Comparison of ENCODE assay signal across 17 cellular contexts in the genomic region with DNA sequence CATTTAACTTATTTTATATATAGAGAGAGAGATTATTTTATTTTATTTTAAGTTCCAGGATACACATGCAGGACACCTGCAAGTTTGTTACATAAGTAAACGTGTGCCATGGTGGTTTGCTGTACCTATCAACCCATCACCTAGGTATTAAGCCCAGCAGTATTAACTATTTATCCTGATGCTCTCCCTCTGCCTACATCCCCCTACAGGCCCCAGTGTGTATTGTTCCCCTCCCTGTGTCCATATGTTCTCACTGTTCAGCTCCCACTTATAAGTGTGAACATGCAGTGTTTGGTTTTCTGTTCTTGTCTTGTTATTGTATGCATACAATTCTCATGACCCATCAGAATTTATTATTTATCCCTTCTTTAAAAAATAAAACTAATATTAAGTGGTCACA. TPM values are rescaled to one million over a fixed set of nuclear protein-coding genes. Genes with fewer than 3 reads are reported as not detected.
DNase-seq lines count a peak whose midpoint lies in the region; ATAC-seq, FAIRE-seq and TF ChIP-seq lines count a peak whose summit lies in the region.
"Had no signal": no experiment of that assay in that cellular context is flagged by ENCODE, and none has a peak within 500 bp of the region (broad histone marks: within the 10 kb centered on the region; RNA-seq: fewer than 3 reads in every experiment).

No MANE protein-coding gene starts in this region.

- H3K4me3 ChIP-seq in prostate gland, result no peak overlapping the region
- H3K4me3 ChIP-seq: dorsolateral prefrontal cortex, gastrocnemius medialis, SK-N-MC had no signal

- ATAC-seq in GM19467 (IDR thresholded peaks at IDR 0.05; ENCODE audit: unreplicated experiment) (peak; percentile 70), HG03342 (IDR thresholded peaks at IDR 0.05; ENCODE audit: unreplicated experiment) (peak; percentile 74), WTC11 (peak; percentile 82), GM21737 (IDR thresholded peaks at IDR 0.05; ENCODE audit: unreplicated experiment) (no peak), HG02588 (IDR thresholded peaks at IDR 0.05; ENCODE audit: unreplicated experiment) (no peak)
- ATAC-seq: gastrocnemius medialis had no signal

- H3K27me3 Mint-ChIP-seq in WTC11 (ENCODE audit: low read depth), result no peaks in the 10 kb centered on the region
- H3K27me3 Mint-ChIP-seq: B cell, IgD-negative memory B cell had no signal

- H3K27ac ChIP-seq in prostate gland, result no peak overlapping the region
- H3K27ac ChIP-seq: dorsolateral prefrontal cortex, gastrocnemius medialis, SK-N-MC had no signal

- no peak for FAIRE-seq in D721Med (lab: Jason Lieb, UNC)
- FAIRE-seq: GM19239 had no signal

- POLR2A ChIA-PET in WTC11 (lab: Charles Lee), result no interaction called here

- TF ChIP-seq CTCF in D721Med (IDR thresholded peaks at IDR 0.05; ENCODE audit: insufficient read depth, missing control alignments) (peak; percentile 12), WTC11 (IDR thresholded peaks at IDR 0.05) (0 out of 2 replicates have a peak, but pooled peaks have one; percentile 20), prostate gland (IDR thresholded peaks at IDR 0.05) (no peak)

- H3K9me3 ChIP-seq in prostate gland, result no peaks in the 10 kb centered on the region
- H3K9me3 ChIP-seq: gastrocnemius medialis had no signal

- H3K4me1 ChIP-seq in prostate gland (replicated peaks), result no peaks in the 10 kb centered on the region
- H3K4me1 ChIP-seq: gastrocnemius medialis had no signal

- no peak overlapping the region for H3K27ac Mint-ChIP-seq in WTC11
- H3K27ac Mint-ChIP-seq: B cell, IgD-negative memory B cell had no signal

- no peak overlapping the region for H3K4me3 Mint-ChIP-seq in WTC11
- H3K4me3 Mint-ChIP-seq: B cell, IgD-negative memory B cell had no signal

- H3K36me3 ChIP-seq in prostate gland, result no peaks in the 10 kb centered on the region
- H3K36me3 ChIP-seq: gastrocnemius medialis had no signal

- 69% methylated on average over 1 of the region's 1 CpG for WGBS in prostate gland

- H3K9me3 Mint-ChIP-seq in WTC11, result peaks cover 5% of the 10 kb centered on the region; the same call in 1 of the 2 replicates
- H3K9me3 Mint-ChIP-seq: IgD-negative memory B cell had no signal

- DNase-seq in D721Med (ENCODE audit: insufficient read length, low spot score) (no peak), WTC11 (ENCODE audit: low spot score) (peak; percentile 25), NCI-H2171 (lab: John Stamatoyannopoulos, UW) (no peak), prostate gland (ENCODE audit: low spot score) (no peak)
- DNase-seq: dorsolateral prefrontal cortex; gastrocnemius medialis; nucleus accumbens; stimulated activated CD4-positive, alpha-beta T cell treated with anti-CD3 and anti-CD28 coated beads, Interleukin-4, amount 100 ng/mL, for 24 hours had no signal

- CTCF ChIA-PET in WTC11 (lab: Charles Lee), result no interaction called here

- intact Hi-C loops in prostate gland (cut with DNase I), result no loop called here

- H3K27me3 ChIP-seq in prostate gland (replicated peaks; ENCODE audit: insufficient read depth), result no peaks in the 10 kb centered on the region
- H3K27me3 ChIP-seq: dorsolateral prefrontal cortex, gastrocnemius medialis had no signal

- H3K36me3 Mint-ChIP-seq in WTC11, result no peaks in the 10 kb centered on the region

- H3K4me1 Mint-ChIP-seq in WTC11, result no peaks in the 10 kb centered on the region
- H3K4me1 Mint-ChIP-seq: B cell, IgD-negative memory B cell had no signal

- no peak for TF ChIP-seq POLR2A in prostate gland (IDR thresholded peaks at IDR 0.05)

TF ChIP-seq in WTC11, 78 proteins besides CTCF, POLR2A, EP300 and RAD21:
- TF ChIP-seq, protein P1, sequence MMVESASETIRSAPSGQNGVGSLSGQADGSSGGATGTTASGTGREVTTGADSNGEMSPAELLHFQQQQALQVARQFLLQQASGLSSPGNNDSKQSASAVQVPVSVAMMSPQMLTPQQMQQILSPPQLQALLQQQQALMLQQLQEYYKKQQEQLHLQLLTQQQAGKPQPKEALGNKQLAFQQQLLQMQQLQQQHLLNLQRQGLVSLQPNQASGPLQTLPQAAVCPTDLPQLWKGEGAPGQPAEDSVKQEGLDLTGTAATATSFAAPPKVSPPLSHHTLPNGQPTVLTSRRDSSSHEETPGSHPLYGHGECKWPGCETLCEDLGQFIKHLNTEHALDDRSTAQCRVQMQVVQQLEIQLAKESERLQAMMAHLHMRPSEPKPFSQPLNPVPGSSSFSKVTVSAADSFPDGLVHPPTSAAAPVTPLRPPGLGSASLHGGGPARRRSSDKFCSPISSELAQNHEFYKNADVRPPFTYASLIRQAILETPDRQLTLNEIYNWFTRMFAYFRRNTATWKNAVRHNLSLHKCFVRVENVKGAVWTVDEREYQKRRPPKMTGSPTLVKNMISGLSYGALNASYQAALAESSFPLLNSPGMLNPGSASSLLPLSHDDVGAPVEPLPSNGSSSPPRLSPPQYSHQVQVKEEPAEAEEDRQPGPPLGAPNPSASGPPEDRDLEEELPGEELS (CRISPR knock-in tag; IDR thresholded peaks at IDR 0.05), result no peak
- TF ChIP-seq ZNF121 (CRISPR knock-in tag; IDR thresholded peaks at IDR 0.05) (no peak), KAT7 (CRISPR knock-in tag; IDR thresholded peaks at IDR 0.05; ENCODE audit: borderline replicate concordance) (no peak), FOXP1 (CRISPR knock-in tag; IDR thresholded peaks at IDR 0.05; ENCODE audit: borderline replicate concordance) (no peak), IRF2 (CRISPR knock-in tag; IDR thresholded peaks at IDR 0.05; ENCODE audit: borderline replicate concordance, low read depth) (no peak), TCF7 (CRISPR knock-in tag; IDR thresholded peaks at IDR 0.05; ENCODE audit: low read depth) (no peak), GRHL2 (CRISPR knock-in tag; IDR thresholded peaks at IDR 0.05; ENCODE audit: insufficient replicate concordance, severe bottlenecking) (no peak), ZNF416 (CRISPR knock-in tag; IDR thresholded peaks at IDR 0.05) (no peak), NR2C2 (CRISPR knock-in tag; IDR thresholded peaks at IDR 0.05) (no peak), JAZF1 (CRISPR knock-in tag; IDR thresholded peaks at IDR 0.05) (no peak)
- TF ChIP-seq, protein P2, sequence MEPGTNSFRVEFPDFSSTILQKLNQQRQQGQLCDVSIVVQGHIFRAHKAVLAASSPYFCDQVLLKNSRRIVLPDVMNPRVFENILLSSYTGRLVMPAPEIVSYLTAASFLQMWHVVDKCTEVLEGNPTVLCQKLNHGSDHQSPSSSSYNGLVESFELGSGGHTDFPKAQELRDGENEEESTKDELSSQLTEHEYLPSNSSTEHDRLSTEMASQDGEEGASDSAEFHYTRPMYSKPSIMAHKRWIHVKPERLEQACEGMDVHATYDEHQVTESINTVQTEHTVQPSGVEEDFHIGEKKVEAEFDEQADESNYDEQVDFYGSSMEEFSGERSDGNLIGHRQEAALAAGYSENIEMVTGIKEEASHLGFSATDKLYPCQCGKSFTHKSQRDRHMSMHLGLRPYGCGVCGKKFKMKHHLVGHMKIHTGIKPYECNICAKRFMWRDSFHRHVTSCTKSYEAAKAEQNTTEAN (CRISPR knock-in tag; IDR thresholded peaks at IDR 0.05), result no peak
- TF ChIP-seq, protein P3, sequence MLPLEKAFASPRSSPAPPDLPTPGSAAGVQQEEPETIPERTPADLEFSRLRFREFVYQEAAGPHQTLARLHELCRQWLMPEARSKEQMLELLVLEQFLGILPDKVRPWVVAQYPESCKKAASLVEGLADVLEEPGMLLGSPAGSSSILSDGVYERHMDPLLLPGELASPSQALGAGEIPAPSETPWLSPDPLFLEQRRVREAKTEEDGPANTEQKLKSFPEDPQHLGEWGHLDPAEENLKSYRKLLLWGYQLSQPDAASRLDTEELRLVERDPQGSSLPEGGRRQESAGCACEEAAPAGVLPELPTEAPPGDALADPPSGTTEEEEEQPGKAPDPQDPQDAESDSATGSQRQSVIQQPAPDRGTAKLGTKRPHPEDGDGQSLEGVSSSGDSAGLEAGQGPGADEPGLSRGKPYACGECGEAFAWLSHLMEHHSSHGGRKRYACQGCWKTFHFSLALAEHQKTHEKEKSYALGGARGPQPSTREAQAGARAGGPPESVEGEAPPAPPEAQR (CRISPR knock-in tag; IDR thresholded peaks at IDR 0.05), result no peak
- TF ChIP-seq, protein P4, sequence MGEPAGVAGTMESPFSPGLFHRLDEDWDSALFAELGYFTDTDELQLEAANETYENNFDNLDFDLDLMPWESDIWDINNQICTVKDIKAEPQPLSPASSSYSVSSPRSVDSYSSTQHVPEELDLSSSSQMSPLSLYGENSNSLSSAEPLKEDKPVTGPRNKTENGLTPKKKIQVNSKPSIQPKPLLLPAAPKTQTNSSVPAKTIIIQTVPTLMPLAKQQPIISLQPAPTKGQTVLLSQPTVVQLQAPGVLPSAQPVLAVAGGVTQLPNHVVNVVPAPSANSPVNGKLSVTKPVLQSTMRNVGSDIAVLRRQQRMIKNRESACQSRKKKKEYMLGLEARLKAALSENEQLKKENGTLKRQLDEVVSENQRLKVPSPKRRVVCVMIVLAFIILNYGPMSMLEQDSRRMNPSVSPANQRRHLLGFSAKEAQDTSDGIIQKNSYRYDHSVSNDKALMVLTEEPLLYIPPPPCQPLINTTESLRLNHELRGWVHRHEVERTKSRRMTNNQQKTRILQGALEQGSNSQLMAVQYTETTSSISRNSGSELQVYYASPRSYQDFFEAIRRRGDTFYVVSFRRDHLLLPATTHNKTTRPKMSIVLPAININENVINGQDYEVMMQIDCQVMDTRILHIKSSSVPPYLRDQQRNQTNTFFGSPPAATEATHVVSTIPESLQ (CRISPR knock-in tag; IDR thresholded peaks at IDR 0.05), result no peak

RNA-seq across cellular contexts. Expression of a gene that starts 34.6 kb away (rescaled TPM):
- total RNA-seq in WTC11 (2021) (0.14 TPM in 2 of 3 replicates, not detected in the other), prostate gland (under 1 TPM in 1 of 2 donors, not detected in 1; 0.32 TPM)
- total RNA-seq: B cell, left lobe of liver had no signal

Comparison
In these comparisons a context has a peak if more than half of its experiments do, and no peak if none do; other contexts are left out.
1. CTCF ChIP-seq: peak in D721Med (single experiment) and WTC11 (single experiment); none in prostate gland (0 of 4).
2. ATAC-seq: peak in GM19467 (single experiment), HG03342 (single experiment) and WTC11 (single experiment); none in GM21737 (single experiment) and HG02588 (single experiment).